Comparison of ENCODE assay signal across 8 cellular contexts in the genomic region with DNA sequence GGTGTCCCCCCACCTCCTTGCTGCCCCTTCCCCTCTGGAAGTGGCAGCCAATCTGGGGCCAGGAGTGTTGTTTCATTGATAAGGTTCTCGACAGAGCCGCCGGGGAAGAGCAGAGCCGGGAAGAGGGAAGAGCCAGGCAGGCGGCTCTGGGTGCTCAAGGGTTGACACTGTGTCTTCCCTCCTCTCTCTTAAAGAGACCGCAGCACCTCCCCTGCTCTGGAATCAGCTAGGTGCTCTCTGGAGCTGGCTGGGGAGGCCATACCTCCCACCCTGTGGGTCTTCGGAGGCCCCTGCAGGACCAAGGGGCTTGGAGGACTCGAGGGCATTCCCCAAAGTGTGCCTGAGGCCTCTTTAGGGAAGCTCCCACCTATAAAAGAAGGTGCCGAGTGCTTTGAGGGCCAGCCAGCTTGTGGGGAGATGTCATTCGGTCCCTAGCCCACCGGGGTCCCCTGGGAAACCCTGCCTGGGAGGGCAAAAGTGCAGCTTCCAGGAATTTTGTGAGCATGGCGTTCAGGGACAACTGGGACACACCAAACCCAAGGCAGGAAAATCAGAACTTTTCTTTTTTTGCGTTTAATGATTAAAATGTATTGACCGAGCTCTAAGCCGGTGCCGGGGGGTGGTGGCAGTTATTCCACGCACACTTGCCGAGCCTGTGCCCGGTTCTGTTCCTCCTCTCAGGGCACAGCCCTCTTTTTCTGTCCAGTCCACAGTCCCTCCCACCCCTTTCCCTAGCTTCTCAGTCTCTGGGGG. TPM values are rescaled to one million over a fixed set of nuclear protein-coding genes. Genes with fewer than 3 reads are reported as not detected.
DNase-seq lines count a peak whose midpoint lies in the region; ATAC-seq and TF ChIP-seq lines count a peak whose summit lies in the region.
"Had no signal": no experiment of that assay in that cellular context is flagged by ENCODE, and none has a peak within 500 bp of the region (broad histone marks: within the 10 kb centered on the region; RNA-seq: fewer than 3 reads in every experiment).

No MANE protein-coding gene starts in this region.

- TF ChIP-seq CTCF in GM12875 (IDR thresholded peaks at IDR 0.05; ENCODE audit: borderline replicate concordance, insufficient read depth, low read depth, low read length) (no peak), PC-3 (conservative IDR thresholded peaks at IDR 0.05; ENCODE audit: low read depth, low read length) (no peak), epithelial cell of proximal tubule (conservative IDR thresholded peaks at IDR 0.05; ENCODE audit: low read depth, low read length) (no peak), ovary (IDR thresholded peaks at IDR 0.05) (no peak)

- ATAC-seq in PC-3 (peak; percentile 21), HG03342 (IDR thresholded peaks at IDR 0.05; ENCODE audit: unreplicated experiment) (no peak), GM21367 (IDR thresholded peaks at IDR 0.05; ENCODE audit: unreplicated experiment) (no peak)

- H3K27ac ChIP-seq in PC-3 (ENCODE audit: low read length) (no peak overlapping the region), ovary (peak overlapping the region in 1 of 2 donors; percentile 25)

- H2AFZ ChIP-seq in PC-3 (ENCODE audit: low read length): no peak overlapping the region

- BruUV-seq in PC-3 (replicated peaks; lab: Mats Ljungman, UMichigan): no TSS peak

- peak; percentile 50 for DNase-seq in PC-3
- DNase-seq in epithelial cell of proximal tubule (ENCODE audit: low read depth): no peak
- peak in 2 of 5 donors; percentile 8 to 19 for DNase-seq in ovary
- no peak for DNase-seq in stimulated activated CD4-positive, alpha-beta T cell treated with anti-CD3 and anti-CD28 coated beads, Interleukin-1b, Interleukin-23, amount 100 ng/mL, for 48 hours

- intact Hi-C loops in PC-3 (cut with micrococcal nuclease): no loop called here
- intact Hi-C loops in ovary (cut with DNase I): loop anchor here in 1 of 4 donors (10.0 kb wide), 1 partner anchor 318 kb away; no protein-coding TSS in a partner anchor

- peak overlapping the region; percentile 55 for H3K4me3 ChIP-seq in GM12875 (ENCODE audit: low read depth, low read length)
- H3K4me3 ChIP-seq in PC-3 (ENCODE audit: low read length): peak overlapping the region; percentile 71
- H3K4me3 ChIP-seq in epithelial cell of proximal tubule (ENCODE audit: low read depth, low read length): peak overlapping the region; percentile 79
- peak overlapping the region; percentile 77 for H3K4me3 ChIP-seq in ovary

- H3K9ac ChIP-seq in PC-3 (ENCODE audit: low read length): peak overlapping the region; percentile 79

- no peaks in the 10 kb centered on the region for H3F3A ChIP-seq in PC-3 (ENCODE audit: low read length, unreplicated experiment)

- H3K36me3 ChIP-seq in PC-3 (ENCODE audit: low read depth, low read length) (peaks cover 15% of the 10 kb centered on the region; the same call in 1 of the 2 replicates), ovary (no peaks in the 10 kb centered on the region)

- peak overlapping the region; percentile 85 for H3K4me2 ChIP-seq in PC-3 (ENCODE audit: low read length)

- POLR2A ChIA-PET in PC-3 (lab: Charles Lee; ENCODE audit: unreplicated experiment): interaction anchor here (0.6 to 0.7 kb wide), 2 partner anchors 10 to 12 kb away, joined by 3 to 4 read pairs; no protein-coding TSS in a partner anchor

- no peak for TF ChIP-seq POLR2A in ovary (IDR thresholded peaks at IDR 0.05)

- H3K4me1 ChIP-seq in PC-3 (ENCODE audit: insufficient read depth, low read length) (peaks cover 30% of the 10 kb centered on the region), ovary (ENCODE audit: insufficient read depth) (peaks cover 8% of the 10 kb centered on the region)

- H3K9me3 ChIP-seq in PC-3 (ENCODE audit: low read length): no peaks in the 10 kb centered on the region
- no peaks in the 10 kb centered on the region for H3K9me3 ChIP-seq in ovary

- no peak for TF ChIP-seq EP300 in ovary (IDR thresholded peaks at IDR 0.05)

- no peaks in the 10 kb centered on the region for H3K27me3 ChIP-seq in PC-3 (ENCODE audit: low read length)
- no peaks in the 10 kb centered on the region for H3K27me3 ChIP-seq in ovary

- 28 to 31% (median 30%) methylated on average over 19 of the region's 19 CpGs for WGBS in ovary, 3 donors

- peaks cover 94% of the 10 kb centered on the region for H3K79me2 ChIP-seq in PC-3 (ENCODE audit: low read length)

- no peaks in the 10 kb centered on the region for H3K9me2 ChIP-seq in PC-3 (replicated peaks; ENCODE audit: low read length)

- peaks cover 13% of the 10 kb centered on the region for H4K20me1 ChIP-seq in PC-3 (ENCODE audit: low read length)

- CTCF ChIA-PET in PC-3 (lab: Charles Lee): interaction anchor here (1.1 to 2.7 kb wide), 2 partner anchors 12 to 22 kb away, joined by 4 to 29 read pairs; no protein-coding TSS in a partner anchor

RNA-seq across cellular contexts. Expression of a gene that starts 2.9 kb away (rescaled TPM):
- total RNA-seq in PC-3 (2014; rRNA removed) (7.5 and 13.0 TPM in 2 replicates), epithelial cell of proximal tubule (4.4 and 5.2 TPM in 2 replicates), ovary (10 to 100 TPM in 5 of 7 donors, 1 to 10 TPM in 2; 8.7 to 44.6 (median 31.7) TPM)
- 10 to 100 TPM in 1 of 2 donors, 1 to 10 TPM in 1; 6.2 to 15.5 TPM for polyA plus RNA-seq in ovary

RNA-seq across cellular contexts. Expression of a gene that starts 13.2 kb away (rescaled TPM):
- 232 TPM in 2 replicates for total RNA-seq in PC-3 (2014; rRNA removed)
- total RNA-seq in epithelial cell of proximal tubule: 180 and 181 TPM in 2 replicates
- 10 to 100 TPM in 6 of 7 donors, 1 to 10 TPM in 1; 9.3 to 37.3 (median 18.2) TPM for total RNA-seq in ovary
- polyA plus RNA-seq in ovary: 1 to 10 TPM; 3.7 to 7.9 TPM

RNA-seq across cellular contexts. Expression of a gene that starts 51.9 kb away (rescaled TPM):
- not detected in 2 replicates for total RNA-seq in PC-3 (2014; rRNA removed)
- 0.12 TPM in 1 of 2 replicates, not detected in the other for total RNA-seq in epithelial cell of proximal tubule
- 1 to 10 TPM; 1.2 to 7.2 (median 4.4) TPM for total RNA-seq in ovary
- 1 to 10 TPM; 1.3 to 4.0 TPM for polyA plus RNA-seq in ovary
- total RNA-seq: activated CD8-positive, alpha-beta memory T cell treated with anti-CD3 and anti-CD28 coated beads for 36 hours had no signal
